ENCODE assay signal across 28 cellular contexts in genomic region chr1:176111835-176112234, GRCh38.
DNase-seq lines count a peak whose midpoint lies in the region; ATAC-seq and TF ChIP-seq lines count a peak whose summit lies in the region.
"Had no signal": no experiment of that assay in that cellular context is flagged by ENCODE, and none has a peak within 500 bp of the region (broad histone marks: within the 10 kb centered on the region; RNA-seq: fewer than 3 reads in every experiment).

No MANE protein-coding gene starts in this region.

- 92 to 100% methylated on average over 1 of the region's 1 CpG for WGBS in GM23248 (ENCODE audit: low coverage in 1 of 2, low lambda C conversion rate in 2 of 2, missing lambda C conversion rate in 2 of 2), 2 experiments
- WGBS in IMR-90 (ENCODE audit: extremely low coverage in 2 of 2, insufficient read length in 1 of 2), 2 experiments = no CpG with 5 or more reads among the region's 1 CpG

- no peak overlapping the region for H3K4ac ChIP-seq in IMR-90 (ENCODE audit: low read depth, low read length)

- BruUV-seq in IMR-90 (replicated peaks; lab: Mats Ljungman, UMichigan) = no TSS peak

- H2BK15ac ChIP-seq in IMR-90 (ENCODE audit: low read depth, low read length) = no peak overlapping the region

- H3K27ac ChIP-seq in GM23248 (no peak overlapping the region), IMR-90 (ENCODE audit: insufficient read depth, low read length) (no peak overlapping the region), osteoblast (ENCODE audit: low read depth, low read length) (no peak overlapping the region)
- H3K27ac ChIP-seq: C4-2B, pancreas, SK-N-MC, upper lobe of left lung had no signal

- H3K4me3 ChIP-seq in GM23248 = no peak overlapping the region
- no peak overlapping the region for H3K4me3 ChIP-seq in IMR-90 (ENCODE audit: insufficient read depth, low read depth, low read length)
- no peak overlapping the region for H3K4me3 ChIP-seq in choroid plexus epithelial cell (ENCODE audit: low read depth, low read length)
- H3K4me3 ChIP-seq in osteoblast (ENCODE audit: insufficient read depth, low read length) = no peak overlapping the region
- H3K4me3 ChIP-seq: lung, pancreas, SK-N-MC, upper lobe of left lung had no signal

- H3K36me3 ChIP-seq in GM23248 (ENCODE audit: low read depth) (0 out of 2 replicates have a peak, but pooled peaks cover 4% of the 10 kb centered on the region), IMR-90 (ENCODE audit: control insufficient read depth, insufficient read depth, low read length) (peaks cover 3% of the 10 kb centered on the region; the same call in 1 of the 2 replicates), osteoblast (ENCODE audit: insufficient read depth, low read length) (peaks cover 10% of the 10 kb centered on the region)
- H3K36me3 ChIP-seq: pancreas had no signal

- H3K4me1 ChIP-seq in GM23248 (ENCODE audit: insufficient read depth) (0 out of 2 replicates have a peak, but pooled peaks cover 5% of the 10 kb centered on the region), IMR-90 (ENCODE audit: control insufficient read depth, insufficient read depth, low read length) (peaks cover 2% of the 10 kb centered on the region; the same call in 1 of the 2 replicates), osteoblast (ENCODE audit: insufficient read depth, low read length) (no peaks in the 10 kb centered on the region)
- H3K4me1 ChIP-seq: pancreas, upper lobe of left lung had no signal

- H2BK120ac ChIP-seq in IMR-90 (ENCODE audit: low read depth, low read length) = no peak overlapping the region

- ATAC-seq in IMR-90 (ENCODE audit: low read depth) = peak; percentile 48
- ATAC-seq in HG03432 (IDR thresholded peaks at IDR 0.05; ENCODE audit: unreplicated experiment) = no peak
- no peak for ATAC-seq in GM18868 (IDR thresholded peaks at IDR 0.05; ENCODE audit: unreplicated experiment)
- ATAC-seq in HG03457 (IDR thresholded peaks at IDR 0.05; ENCODE audit: unreplicated experiment) = no peak
- ATAC-seq: activated CD4-positive, CD25-positive, alpha-beta regulatory T cell treated with anti-CD3 and anti-CD28 coated beads, Interleukin-2, amount 50 U/mL, for 24 hours; pancreas; stimulated activated effector memory CD8-positive, alpha-beta T cell treated with anti-CD3 and anti-CD28 coated beads, Interleukin-12 subunit alpha, Interleukin-12 subunit beta, amount 100 ng/mL, for 72 hours had no signal

- intact Hi-C loops in IMR-90 (cut with micrococcal nuclease) = no loop called here

- no peak for TF ChIP-seq POLR2A in IMR-90 (IDR thresholded peaks at IDR 0.05; ENCODE audit: low read depth, low read length)

- CTCF ChIA-PET in IMR-90 (lab: Yijun Ruan, JAX) = no interaction called here

- H3K79me1 ChIP-seq in IMR-90 (ENCODE audit: low read depth in 1 of 2, low read length in 2 of 2) = peaks cover 3 to 7% of the 10 kb centered on the region in 2 experiments; a peak in 2 of 4 replicates

- no peak overlapping the region for H3K14ac ChIP-seq in IMR-90 (replicated peaks; ENCODE audit: low read depth, low read length)

- POLR2A ChIA-PET in IMR-90 (lab: Charles Lee; ENCODE audit: unreplicated experiment) = no interaction called here

- H2BK5ac ChIP-seq in IMR-90 (ENCODE audit: low read depth, low read length, poor library complexity, severe bottlenecking) = no peak overlapping the region

- H4K8ac ChIP-seq in IMR-90 (ENCODE audit: low read depth in 2 of 2, low read length in 2 of 2) = no peak overlapping the region

- H3K79me2 ChIP-seq in GM23248 (ENCODE audit: insufficient read depth) (0 out of 2 replicates have a peak, but pooled peaks cover 4% of the 10 kb centered on the region), osteoblast (ENCODE audit: insufficient read depth, low read length) (peaks cover 2% of the 10 kb centered on the region)

- no peak for TF ChIP-seq RAD21 in IMR-90 (IDR thresholded peaks at IDR 0.05; ENCODE audit: low read length)

- H3K4me2 ChIP-seq in GM23248 (ENCODE audit: unreplicated experiment) (no peak overlapping the region), IMR-90 (ENCODE audit: low read depth, low read length) (no peak overlapping the region), osteoblast (ENCODE audit: insufficient read depth, low read length) (no peak overlapping the region)

- H3K9me3 ChIP-seq in GM23248 (ENCODE audit: low read depth) (no peaks in the 10 kb centered on the region), IMR-90 (ENCODE audit: control insufficient read depth, insufficient read depth, low read length) (no peaks in the 10 kb centered on the region), osteoblast (ENCODE audit: low read depth, low read length) (no peaks in the 10 kb centered on the region)
- H3K9me3 ChIP-seq: Caco-2, pancreas, upper lobe of left lung had no signal

- no peak overlapping the region for H2AK9ac ChIP-seq in IMR-90 (replicated peaks; ENCODE audit: low read depth, low read length, poor library complexity)

- H3K23ac ChIP-seq in IMR-90 (ENCODE audit: low read depth, low read length) = no peak overlapping the region

- H4K20me1 ChIP-seq in GM23248 (ENCODE audit: insufficient read depth) (no peaks in the 10 kb centered on the region; the same call in 1 of the 2 replicates), IMR-90 (ENCODE audit: insufficient read depth, low read length) (no peaks in the 10 kb centered on the region), osteoblast (ENCODE audit: insufficient read depth, low read length) (peaks cover 4% of the 10 kb centered on the region)

- no peaks in the 10 kb centered on the region for H3F3A ChIP-seq in GM23248 (ENCODE audit: insufficient read depth)

- H3K9me2 ChIP-seq in GM23248 (ENCODE audit: insufficient read depth) = no peaks in the 10 kb centered on the region

- H2AFZ ChIP-seq in GM23248 (no peak overlapping the region), IMR-90 (replicated peaks; ENCODE audit: low read length, poor library complexity) (no peak overlapping the region), osteoblast (ENCODE audit: low read length) (no peak overlapping the region)

- no peak overlapping the region for H3K18ac ChIP-seq in IMR-90 (ENCODE audit: low read depth, low read length)

- no peaks in the 10 kb centered on the region for H3K9me1 ChIP-seq in IMR-90 (ENCODE audit: insufficient read depth, low read length)

- no peak overlapping the region; the same call in 1 of the 2 replicates for H4K5ac ChIP-seq in IMR-90 (ENCODE audit: low read depth, low read length)

- in situ Hi-C loops in GM23248 (cut with MboI) = no loop called here
- in situ Hi-C loops in IMR-90 (cut with MboI; ENCODE audit: low sequenced_read_pairs) = no loop called here

- H3K27me3 ChIP-seq in GM23248 (replicated peaks; ENCODE audit: insufficient read depth) (no peaks in the 10 kb centered on the region), IMR-90 (ENCODE audit: control insufficient read depth, insufficient read depth, low read length) (no peaks in the 10 kb centered on the region), osteoblast (ENCODE audit: insufficient read depth, low read length) (no peaks in the 10 kb centered on the region)
- H3K27me3 ChIP-seq: pancreas, upper lobe of left lung had no signal

- H3K9ac ChIP-seq in GM23248 (no peak overlapping the region), IMR-90 (ENCODE audit: low read depth, low read length) (no peak overlapping the region)

- no peak overlapping the region for H4K91ac ChIP-seq in IMR-90 (ENCODE audit: insufficient read depth, low read depth, low read length)

- TF ChIP-seq CTCF in IMR-90 (conservative IDR thresholded peaks at IDR 0.05; ENCODE audit: low read depth, low read length) = no peak
- TF ChIP-seq CTCF in choroid plexus epithelial cell (conservative IDR thresholded peaks at IDR 0.05; ENCODE audit: low read depth, low read length) = no peak
- no peak for TF ChIP-seq CTCF in osteoblast (IDR thresholded peaks at IDR 0.05; ENCODE audit: extremely low read depth, low read depth, low read length)

- H2AK5ac ChIP-seq in IMR-90 (ENCODE audit: low read depth, low read length) = no peak overlapping the region

- DNase-seq in GM23248 (peak; percentile 33), IMR-90 (peak; percentile 78), choroid plexus epithelial cell (ENCODE audit: low read depth) (peak; percentile 6), osteoblast (ENCODE audit: insufficient read length, low spot score, missing footprints) (peak; percentile 52)
- DNase-seq: activated CD4-positive, alpha-beta memory T cell treated with anti-CD3 and anti-CD28 coated beads, Interleukin-2, amount 10 ng/mL, durations not matched to agents 7 days and 5 days; activated CD8-positive, alpha-beta memory T cell treated with anti-CD3 and anti-CD28 coated beads, Interleukin-2, amount 50 U/mL, for 48 hours; aorta; Caco-2; endodermal cell; glutamatergic neuron; H7; KBM-7; MM.1S; NCI-H1417; NCI-H2081; NCI-H2227 treated with DMSO at 0.1 percent for 48 hours; NCI-H69; pancreas; stimulated activated CD4-positive, alpha-beta T cell treated with anti-CD3 and anti-CD28 coated beads, Interleukin-2, amount 100 ng/mL, for 48 hours; upper lobe of left lung had no signal

- H3K56ac ChIP-seq in IMR-90 (ENCODE audit: extremely low read depth, insufficient read depth, low read length) = no peak overlapping the region

- H2BK20ac ChIP-seq in IMR-90 (ENCODE audit: low read depth, low read length) = no peak overlapping the region

- dilution Hi-C loops in IMR-90 (cut with HindIII; ENCODE audit: low sequenced_read_pairs, unreplicated experiment) = no loop called here

TF ChIP-seq in IMR-90, 13 proteins besides CTCF, POLR2A, EP300 and RAD21:
- no peak for TF ChIP-seq RCOR1 (IDR thresholded peaks at IDR 0.05; ENCODE audit: insufficient replicate concordance, low read length)
- TF ChIP-seq MAZ (IDR thresholded peaks at IDR 0.05; ENCODE audit: borderline replicate concordance, low read depth, low read length) = no peak
- TF ChIP-seq MXI1 (IDR thresholded peaks at IDR 0.05; ENCODE audit: borderline replicate concordance, low read depth, low read length) = no peak

Comparison
In these comparisons a context has a peak if more than half of its experiments do, and no peak if none do; other contexts are left out.
1. DNase-seq: peak in every context shown above with its lines; median percentile 78 in IMR-90; 52 in osteoblast; 33 in GM23248; 6 in choroid plexus epithelial cell.